Comparison of ENCODE assay signal across 8 cellular contexts in genomic region chr2:5693288-5694015, GRCh38. TPM values are rescaled to one million over a fixed set of nuclear protein-coding genes. Genes with fewer than 3 reads are reported as not detected.
DNase-seq lines count a peak whose midpoint lies in the region; ATAC-seq and TF ChIP-seq lines count a peak whose summit lies in the region.

No MANE protein-coding gene starts in this region.

- dilution Hi-C loops in mammary epithelial cell (cut with HindIII; ENCODE audit: low sequenced_read_pairs), result no loop called here

- peaks cover 3 to 9% (median 8%) of the 10 kb centered on the region in 3 donors for H3K4me1 Mint-ChIP-seq in IgD-negative memory B cell
- peaks cover 33% of the 10 kb centered on the region for H3K4me1 Mint-ChIP-seq in neural crest cell

- intact Hi-C loops in mammary epithelial cell (cut with micrococcal nuclease), result no loop called here

- TF ChIP-seq CTCF in mammary epithelial cell (conservative IDR thresholded peaks at IDR 0.05 in 1 of 2, IDR thresholded peaks at IDR 0.05 in 1 of 2; ENCODE audit: extremely low read depth in 1 of 2, insufficient read depth in 1 of 2, low read depth in 1 of 2, low read length in 2 of 2) (no peak), neural crest cell (conservative IDR thresholded peaks at IDR 0.05) (no peak)

- H3K9me3 Mint-ChIP-seq in IgD-negative memory B cell (peaks cover 0 to 6% (median 0%) of the 10 kb centered on the region in 3 donors), neural crest cell (no peaks in the 10 kb centered on the region)

- ATAC-seq in GM21390 (IDR thresholded peaks at IDR 0.05; ENCODE audit: unreplicated experiment) (no peak), GM19328 (IDR thresholded peaks at IDR 0.05; ENCODE audit: unreplicated experiment) (no peak)

- no peaks in the 10 kb centered on the region for H3K79me2 ChIP-seq in mammary epithelial cell (ENCODE audit: insufficient read depth, low read length)

- no TSS peak for BruUV-seq in mammary epithelial cell (replicated peaks; lab: Mats Ljungman, UMichigan)

- H3K27me3 Mint-ChIP-seq in IgD-negative memory B cell, result peaks cover 39% of the 10 kb centered on the region
- peaks cover 28% of the 10 kb centered on the region for H3K27me3 Mint-ChIP-seq in neural crest cell (ENCODE audit: low read depth)

- DNase-seq in DMS 273 treated with DMSO at 0.1 percent for 48 hours (lab: John Stamatoyannopoulos, UW), result peak; percentile 10
- peak; percentile 3 for DNase-seq in mammary epithelial cell
- DNase-seq in neural crest cell (ENCODE audit: low read depth, low spot score), result peak; percentile 33
- no peak for DNase-seq in NCI-H2029 treated with DMSO at 0.1 percent for 48 hours (lab: John Stamatoyannopoulos, UW)
- DNase-seq in T1000 (lab: John Stamatoyannopoulos, UW), result no peak

- in situ Hi-C loops in mammary epithelial cell (cut with MboI; ENCODE audit: low sequenced_read_pairs in 2 of 2), result no loop called here

- H3K9me3 ChIP-seq in mammary epithelial cell (replicated peaks; ENCODE audit: insufficient read depth, low read length), result no peaks in the 10 kb centered on the region

- no peak overlapping the region for H3K4me2 ChIP-seq in mammary epithelial cell (ENCODE audit: insufficient read depth, low read depth, low read length)

- H3K4me3 ChIP-seq in mammary epithelial cell (replicated peaks in 1 of 3; ENCODE audit: insufficient read depth in 1 of 3, low read depth in 2 of 3, low read length in 3 of 3), result no peak overlapping the region

- peaks cover 58% of the 10 kb centered on the region for H3K27me3 ChIP-seq in mammary epithelial cell (ENCODE audit: insufficient read depth, low read length)

- no peaks in the 10 kb centered on the region for H3K36me3 Mint-ChIP-seq in IgD-negative memory B cell
- peaks cover 34% of the 10 kb centered on the region for H3K36me3 Mint-ChIP-seq in neural crest cell (ENCODE audit: low read depth)

- H2AFZ ChIP-seq in mammary epithelial cell (ENCODE audit: low read depth, low read length), result no peak overlapping the region

- H3K36me3 ChIP-seq in mammary epithelial cell (ENCODE audit: insufficient read depth, low read length), result no peaks in the 10 kb centered on the region

- 9% methylated on average over 14 of the region's 95 CpGs for WGBS in mammary epithelial cell (ENCODE audit: low coverage, missing lambda C conversion rate)

- H3K27ac ChIP-seq in mammary epithelial cell (ENCODE audit: insufficient read depth, low read depth, low read length), result no peak overlapping the region

- H3K4me3 Mint-ChIP-seq in IgD-negative memory B cell (peak overlapping the region in 2 of 4 donors; percentile 59 to 90), neural crest cell (peak overlapping the region; percentile 98)

- CTCF ChIA-PET in mammary epithelial cell (lab: Charles Lee; ENCODE audit: low non-redundant PET), result no interaction called here

- no peak overlapping the region for H3K9ac ChIP-seq in mammary epithelial cell (ENCODE audit: insufficient read depth, low read length)

- no peaks in the 10 kb centered on the region for H3K4me1 ChIP-seq in mammary epithelial cell (ENCODE audit: insufficient read depth, low read length)

- H4K20me1 ChIP-seq in mammary epithelial cell (ENCODE audit: insufficient read depth, low read length), result no peaks in the 10 kb centered on the region

- H3K27ac Mint-ChIP-seq in IgD-negative memory B cell (peak overlapping the region in 2 of 3 donors; percentile 20 to 80), neural crest cell (ENCODE audit: unreplicated experiment) (peak overlapping the region; percentile 95)

RNA-seq across cellular contexts. Expression of gene SOX11, which starts 1.3 kb away (rescaled TPM):
- polyA plus RNA-seq in IgD-negative memory B cell (not detected), mammary epithelial cell (not detected)
- total RNA-seq in mammary epithelial cell (under 1 TPM in 1 of 2 donors, not detected in 1; 0.82 TPM), neural crest cell (197 and 201 TPM in 2 replicates)
- polyA minus RNA-seq in mammary epithelial cell, result not detected

Comparison
In these comparisons a context has a peak if more than half of its experiments do, and no peak if none do; other contexts are left out.
1. DNase-seq: peak in DMS 273 treated with DMSO at 0.1 percent for 48 hours (single experiment), mammary epithelial cell (single experiment) and neural crest cell (single experiment); none in NCI-H2029 treated with DMSO at 0.1 percent for 48 hours (single experiment) and T1000 (single experiment).
2. RNA of gene SOX11, which starts 1.3 kb away (total RNA-seq): 197 to 201 TPM in neural crest cell; 0.82 TPM in mammary epithelial cell; every median in the first group is over 100 times any median in the second.